In genomic region chr11:112042161-112042960, GRCh38 we compare ENCODE assay signal across 13 cellular contexts. TPM values are rescaled to one million over a fixed set of nuclear protein-coding genes. Genes with fewer than 3 reads are reported as not detected.
DNase-seq lines count a peak whose midpoint lies in the region; ATAC-seq and TF ChIP-seq lines count a peak whose summit lies in the region.
"Had no signal": no experiment of that assay in that cellular context is flagged by ENCODE, and none has a peak within 500 bp of the region (broad histone marks: within the 10 kb centered on the region; RNA-seq: fewer than 3 reads in every experiment).

No MANE protein-coding gene starts in this region.

- H3K4me1 ChIP-seq in PC-9 (replicated peaks; ENCODE audit: insufficient read depth): peaks cover 22% of the 10 kb centered on the region
- H3K4me1 ChIP-seq: Peyer's patch had no signal

- H3K9me3 ChIP-seq in PC-9 (ENCODE audit: insufficient read depth, low read depth): no peaks in the 10 kb centered on the region
- H3K9me3 ChIP-seq: mucosa of descending colon, Peyer's patch had no signal

- peak overlapping the region; percentile 0 for H3K27ac Mint-ChIP-seq in activated T-cell treated with anti-CD3 and anti-CD28 coated beads, Interleukin-2, amount 50 U/mL, for 24 hours
- H3K27ac Mint-ChIP-seq in effector memory CD8-positive, alpha-beta T cell: peak overlapping the region; percentile 55 to 71
- peak overlapping the region; percentile 31 for H3K27ac Mint-ChIP-seq in stimulated activated naive B cell treated with anti-CD40 and anti-IgM and Interleukin-4, amounts not matched to agents 10 μg/mL and 1 μg/mL and 100 μg/mL, for 72 hours
- H3K27ac Mint-ChIP-seq: dendritic cell treated with granulocyte-macrophage colony-stimulating factor and Interleukin-4, amounts not matched to agents 40 ng/mL and 50 ng/mL, for 4 days had no signal

- peaks cover 3% of the 10 kb centered on the region; the same call in 1 of the 2 replicates for H3K79me2 ChIP-seq in PC-9 (ENCODE audit: low read depth)

- CTCF ChIA-PET in PC-9 (lab: Charles Lee): no interaction called here

- TF ChIP-seq CTCF in PC-9 (conservative IDR thresholded peaks at IDR 0.05): no peak

- ATAC-seq in activated T-cell treated with anti-CD3 and anti-CD28 coated beads, Interleukin-2, amount 50 U/mL, for 4 hours: no peak
- no peak for ATAC-seq in effector memory CD8-positive, alpha-beta T cell (replicated peaks)
- no peak for ATAC-seq in stimulated activated naive B cell treated with anti-CD40 and anti-IgM and Interleukin-4, amounts not matched to agents 10 μg/mL and 1 μg/mL and 100 μg/mL, for 72 hours (replicated peaks)
- ATAC-seq in HG02970 (IDR thresholded peaks at IDR 0.05; ENCODE audit: low FRiP score, unreplicated experiment) (no peak), HG02852 (IDR thresholded peaks at IDR 0.05; ENCODE audit: unreplicated experiment) (no peak)
- ATAC-seq: heart right ventricle, mucosa of descending colon had no signal

- H2AFZ ChIP-seq in PC-9: no peak overlapping the region

- BruUV-seq in PC-9 (replicated peaks; lab: Mats Ljungman, UMichigan): TSS peak; percentile 44

- H3K4me2 ChIP-seq in PC-9: peak overlapping the region; percentile 24
- H3K4me2 ChIP-seq: KMS-11 had no signal

- no peaks in the 10 kb centered on the region for H3K9me3 Mint-ChIP-seq in activated T-cell treated with anti-CD3 and anti-CD28 coated beads, Interleukin-2, amount 50 U/mL, for 24 hours
- H3K9me3 Mint-ChIP-seq in activated T-cell treated with anti-CD3 and anti-CD28 coated beads, Interleukin-2, amount 50 U/mL, for 4 hours: no peaks in the 10 kb centered on the region
- H3K9me3 Mint-ChIP-seq in effector memory CD8-positive, alpha-beta T cell: no peaks in the 10 kb centered on the region
- peaks cover 0 to 5% of the 10 kb centered on the region in 2 donors for H3K9me3 Mint-ChIP-seq in stimulated activated naive B cell treated with anti-CD40 and anti-IgM and Interleukin-4, amounts not matched to agents 10 μg/mL and 1 μg/mL and 100 μg/mL, for 72 hours
- H3K9me3 Mint-ChIP-seq: dendritic cell treated with granulocyte-macrophage colony-stimulating factor and Interleukin-4, amounts not matched to agents 40 ng/mL and 50 ng/mL, for 4 days had no signal

- peaks cover 17% of the 10 kb centered on the region for H3K4me1 Mint-ChIP-seq in activated T-cell treated with anti-CD3 and anti-CD28 coated beads, Interleukin-2, amount 50 U/mL, for 24 hours (ENCODE audit: low read depth)
- H3K4me1 Mint-ChIP-seq in activated T-cell treated with anti-CD3 and anti-CD28 coated beads, Interleukin-2, amount 50 U/mL, for 4 hours (ENCODE audit: low read depth): peaks cover 7% of the 10 kb centered on the region
- H3K4me1 Mint-ChIP-seq in effector memory CD8-positive, alpha-beta T cell (ENCODE audit: low read depth in 2 of 2): peaks cover 4 to 24% of the 10 kb centered on the region in 2 donors
- peaks cover 8 to 23% of the 10 kb centered on the region in 2 donors for H3K4me1 Mint-ChIP-seq in stimulated activated naive B cell treated with anti-CD40 and anti-IgM and Interleukin-4, amounts not matched to agents 10 μg/mL and 1 μg/mL and 100 μg/mL, for 72 hours

- no peak for DNase-seq in activated T-cell treated with anti-CD3 and anti-CD28 coated beads, Interleukin-2, amount 50 U/mL, for 24 hours
- no peak for DNase-seq in activated T-cell treated with anti-CD3 and anti-CD28 coated beads, Interleukin-2, amount 50 U/mL, for 4 hours
- DNase-seq in PC-9: peak in 1 of 2 experiments; percentile 90
- DNase-seq in effector memory CD8-positive, alpha-beta T cell: no peak
- DNase-seq in stimulated activated naive B cell treated with anti-CD40 and anti-IgM and Interleukin-4, amounts not matched to agents 10 μg/mL and 1 μg/mL and 100 μg/mL, for 72 hours: no peak
- DNase-seq in NCI-H1092 (lab: John Stamatoyannopoulos, UW): no peak
- DNase-seq: heart right ventricle, mucosa of descending colon, Peyer's patch had no signal

- no peaks in the 10 kb centered on the region for H3K9me2 ChIP-seq in PC-9 (ENCODE audit: insufficient read depth)

- no peak overlapping the region for H3K4me3 Mint-ChIP-seq in activated T-cell treated with anti-CD3 and anti-CD28 coated beads, Interleukin-2, amount 50 U/mL, for 24 hours
- H3K4me3 Mint-ChIP-seq in activated T-cell treated with anti-CD3 and anti-CD28 coated beads, Interleukin-2, amount 50 U/mL, for 4 hours: no peak overlapping the region
- no peak overlapping the region for H3K4me3 Mint-ChIP-seq in effector memory CD8-positive, alpha-beta T cell
- no peak overlapping the region for H3K4me3 Mint-ChIP-seq in stimulated activated naive B cell treated with anti-CD40 and anti-IgM and Interleukin-4, amounts not matched to agents 10 μg/mL and 1 μg/mL and 100 μg/mL, for 72 hours
- H3K4me3 Mint-ChIP-seq: dendritic cell treated with granulocyte-macrophage colony-stimulating factor and Interleukin-4, amounts not matched to agents 40 ng/mL and 50 ng/mL, for 4 days had no signal

- H3K27me3 Mint-ChIP-seq in activated T-cell treated with anti-CD3 and anti-CD28 coated beads, Interleukin-2, amount 50 U/mL, for 24 hours: no peaks in the 10 kb centered on the region
- H3K27me3 Mint-ChIP-seq in activated T-cell treated with anti-CD3 and anti-CD28 coated beads, Interleukin-2, amount 50 U/mL, for 4 hours (ENCODE audit: low read depth): no peaks in the 10 kb centered on the region
- no peaks in the 10 kb centered on the region for H3K27me3 Mint-ChIP-seq in effector memory CD8-positive, alpha-beta T cell
- H3K27me3 Mint-ChIP-seq in stimulated activated naive B cell treated with anti-CD40 and anti-IgM and Interleukin-4, amounts not matched to agents 10 μg/mL and 1 μg/mL and 100 μg/mL, for 72 hours: no peaks in the 10 kb centered on the region
- H3K27me3 Mint-ChIP-seq: dendritic cell treated with granulocyte-macrophage colony-stimulating factor and Interleukin-4, amounts not matched to agents 40 ng/mL and 50 ng/mL, for 4 days had no signal

- peak overlapping the region; percentile 82 for H3K27ac ChIP-seq in PC-9
- H3K27ac ChIP-seq: KMS-11, Peyer's patch had no signal

- H3K27me3 ChIP-seq in PC-9 (ENCODE audit: insufficient read depth, low read depth): no peaks in the 10 kb centered on the region
- H3K27me3 ChIP-seq: heart right ventricle, Peyer's patch had no signal

- intact Hi-C loops in PC-9 (cut with micrococcal nuclease; ENCODE audit: unreplicated experiment): no loop called here

- peaks cover 22% of the 10 kb centered on the region for H3F3A ChIP-seq in PC-9 (ENCODE audit: insufficient read depth, low read depth)

- no peaks in the 10 kb centered on the region for H4K20me1 ChIP-seq in PC-9 (ENCODE audit: insufficient read depth)

- H3K4me3 ChIP-seq in PC-9: no peak overlapping the region
- H3K4me3 ChIP-seq: heart right ventricle, mucosa of descending colon, Peyer's patch had no signal

- peaks cover 51% of the 10 kb centered on the region for H3K36me3 ChIP-seq in PC-9 (ENCODE audit: low read depth)

- POLR2A ChIA-PET in PC-9 (lab: Charles Lee; ENCODE audit: unreplicated experiment): interaction anchor here (0.5 kb wide), 1 partner anchor 39 kb away, joined by 5 read pairs; no protein-coding TSS in a partner anchor

- peaks cover 91% of the 10 kb centered on the region for H3K36me3 Mint-ChIP-seq in activated T-cell treated with anti-CD3 and anti-CD28 coated beads, Interleukin-2, amount 50 U/mL, for 24 hours (ENCODE audit: low read depth)
- peaks cover 50% of the 10 kb centered on the region for H3K36me3 Mint-ChIP-seq in activated T-cell treated with anti-CD3 and anti-CD28 coated beads, Interleukin-2, amount 50 U/mL, for 4 hours (ENCODE audit: insufficient read depth)
- H3K36me3 Mint-ChIP-seq in effector memory CD8-positive, alpha-beta T cell (ENCODE audit: insufficient read depth): peaks cover 64% of the 10 kb centered on the region
- H3K36me3 Mint-ChIP-seq in stimulated activated naive B cell treated with anti-CD40 and anti-IgM and Interleukin-4, amounts not matched to agents 10 μg/mL and 1 μg/mL and 100 μg/mL, for 72 hours: peaks cover 33 to 40% of the 10 kb centered on the region in 2 donors

RNA-seq across cellular contexts. Expression of gene DLAT, which starts 17.2 kb away (rescaled TPM):
- 10 to 100 TPM; 60.6 to 72.5 (median 66.0) TPM for total RNA-seq in activated T-cell treated with anti-CD3 and anti-CD28 coated beads, Interleukin-2, amount 50 U/mL, for 4 hours
- 27.8 and 44.9 TPM in 2 replicates for total RNA-seq in PC-9 (2021)

RNA-seq across cellular contexts. Expression of gene PIH1D2, which starts 31.5 kb away (rescaled TPM):
- total RNA-seq in activated T-cell treated with anti-CD3 and anti-CD28 coated beads, Interleukin-2, amount 50 U/mL, for 4 hours: under 1 TPM; 0.34 to 0.63 (median 0.43) TPM
- total RNA-seq in PC-9 (2021): 2.0 and 4.8 TPM in 2 replicates

RNA-seq across cellular contexts. Expression of gene NKAPD1, which starts 31.7 kb away (rescaled TPM):
- total RNA-seq in activated T-cell treated with anti-CD3 and anti-CD28 coated beads, Interleukin-2, amount 50 U/mL, for 4 hours: 10 to 100 TPM; 19.1 to 21.5 (median 19.8) TPM
- total RNA-seq in PC-9 (2021): 16.5 and 17.6 TPM in 2 replicates

RNA-seq across cellular contexts. Expression of gene TIMM8B, which starts 44.2 kb away (rescaled TPM):
- 10 to 100 TPM; 72.6 to 90.8 (median 83.0) TPM for total RNA-seq in activated T-cell treated with anti-CD3 and anti-CD28 coated beads, Interleukin-2, amount 50 U/mL, for 4 hours
- total RNA-seq in PC-9 (2021): 42.4 and 44.3 TPM in 2 replicates

RNA-seq across cellular contexts. Expression of gene SDHD, which starts 44.3 kb away (rescaled TPM):
- total RNA-seq in activated T-cell treated with anti-CD3 and anti-CD28 coated beads, Interleukin-2, amount 50 U/mL, for 4 hours: 100 to 1,000 TPM; 111 to 133 (median 121) TPM
- total RNA-seq in PC-9 (2021): 99.5 and 122 TPM in 2 replicates

Comparison
In these comparisons a context has a peak if more than half of its experiments do, and no peak if none do; other contexts are left out.
1. H3K27ac Mint-ChIP-seq: peak in every context shown above with its lines; median percentile 63 in effector memory CD8-positive, alpha-beta T cell; 31 in stimulated activated naive B cell treated with anti-CD40 and anti-IgM and Interleukin-4, amounts not matched to agents 10 μg/mL and 1 μg/mL and 100 μg/mL, for 72 hours; 0 in activated T-cell treated with anti-CD3 and anti-CD28 coated beads, Interleukin-2, amount 50 U/mL, for 24 hours.